In the genomic region with DNA sequence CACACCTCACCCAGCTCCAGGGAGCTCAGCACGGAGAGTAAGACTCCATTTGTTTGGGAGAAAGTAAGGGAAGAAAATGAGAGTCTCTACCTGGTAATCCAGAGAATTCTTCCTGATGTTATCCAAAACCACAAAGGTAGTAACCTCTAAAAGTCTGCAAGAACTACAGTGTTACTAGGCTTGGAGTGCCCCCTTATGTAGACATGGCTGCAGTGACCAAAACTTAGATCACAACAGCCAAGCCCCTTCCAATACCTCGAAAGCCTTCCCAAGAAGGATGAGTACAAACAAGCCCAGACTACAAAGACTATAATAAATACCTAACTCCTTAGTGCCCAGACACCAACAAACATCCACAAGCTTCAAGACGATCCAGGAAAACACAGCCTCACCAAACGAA, we compare ENCODE assay signal across 2 cellular contexts.
TF ChIP-seq lines count a peak whose summit lies in the region.

No MANE protein-coding gene starts in this region.

TF ChIP-seq in HCT116, 20 proteins besides CTCF, POLR2A, EP300 and RAD21:
- TF ChIP-seq SIN3A (IDR thresholded peaks at IDR 0.05; ENCODE audit: low read depth) (no peak), ZNF274 (IDR thresholded peaks at IDR 0.05; ENCODE audit: low read depth, low read length) (no peak), POLR2AphosphoS5 (IDR thresholded peaks at IDR 0.05; ENCODE audit: low read depth, low read length) (no peak), SRF (IDR thresholded peaks at IDR 0.05; ENCODE audit: low read depth) (no peak), ELF1 (IDR thresholded peaks at IDR 0.05; ENCODE audit: borderline replicate concordance, low read depth) (no peak), EZH2phosphoT487 (IDR thresholded peaks at IDR 0.05; ENCODE audit: borderline replicate concordance) (no peak), CBX3 (IDR thresholded peaks at IDR 0.05; ENCODE audit: low read depth) (no peak), CEBPB (IDR thresholded peaks at IDR 0.05; ENCODE audit: low read depth) (no peak), TCF7L2 (IDR thresholded peaks at IDR 0.05; ENCODE audit: borderline replicate concordance, extremely low read depth, insufficient read depth, insufficient read length) (no peak)
- TF ChIP-seq, protein P1, sequence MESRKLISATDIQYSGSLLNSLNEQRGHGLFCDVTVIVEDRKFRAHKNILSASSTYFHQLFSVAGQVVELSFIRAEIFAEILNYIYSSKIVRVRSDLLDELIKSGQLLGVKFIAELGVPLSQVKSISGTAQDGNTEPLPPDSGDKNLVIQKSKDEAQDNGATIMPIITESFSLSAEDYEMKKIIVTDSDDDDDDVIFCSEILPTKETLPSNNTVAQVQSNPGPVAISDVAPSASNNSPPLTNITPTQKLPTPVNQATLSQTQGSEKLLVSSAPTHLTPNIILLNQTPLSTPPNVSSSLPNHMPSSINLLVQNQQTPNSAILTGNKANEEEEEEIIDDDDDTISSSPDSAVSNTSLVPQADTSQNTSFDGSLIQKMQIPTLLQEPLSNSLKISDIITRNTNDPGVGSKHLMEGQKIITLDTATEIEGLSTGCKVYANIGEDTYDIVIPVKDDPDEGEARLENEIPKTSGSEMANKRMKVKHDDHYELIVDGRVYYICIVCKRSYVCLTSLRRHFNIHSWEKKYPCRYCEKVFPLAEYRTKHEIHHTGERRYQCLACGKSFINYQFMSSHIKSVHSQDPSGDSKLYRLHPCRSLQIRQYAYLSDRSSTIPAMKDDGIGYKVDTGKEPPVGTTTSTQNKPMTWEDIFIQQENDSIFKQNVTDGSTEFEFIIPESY (IDR thresholded peaks at IDR 0.05; ENCODE audit: extremely low read depth, insufficient replicate concordance, low read length): no peak
- TF ChIP-seq, protein P2, sequence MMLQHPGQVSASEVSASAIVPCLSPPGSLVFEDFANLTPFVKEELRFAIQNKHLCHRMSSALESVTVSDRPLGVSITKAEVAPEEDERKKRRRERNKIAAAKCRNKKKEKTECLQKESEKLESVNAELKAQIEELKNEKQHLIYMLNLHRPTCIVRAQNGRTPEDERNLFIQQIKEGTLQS (IDR thresholded peaks at IDR 0.05): no peak
- TF ChIP-seq, protein P3, sequence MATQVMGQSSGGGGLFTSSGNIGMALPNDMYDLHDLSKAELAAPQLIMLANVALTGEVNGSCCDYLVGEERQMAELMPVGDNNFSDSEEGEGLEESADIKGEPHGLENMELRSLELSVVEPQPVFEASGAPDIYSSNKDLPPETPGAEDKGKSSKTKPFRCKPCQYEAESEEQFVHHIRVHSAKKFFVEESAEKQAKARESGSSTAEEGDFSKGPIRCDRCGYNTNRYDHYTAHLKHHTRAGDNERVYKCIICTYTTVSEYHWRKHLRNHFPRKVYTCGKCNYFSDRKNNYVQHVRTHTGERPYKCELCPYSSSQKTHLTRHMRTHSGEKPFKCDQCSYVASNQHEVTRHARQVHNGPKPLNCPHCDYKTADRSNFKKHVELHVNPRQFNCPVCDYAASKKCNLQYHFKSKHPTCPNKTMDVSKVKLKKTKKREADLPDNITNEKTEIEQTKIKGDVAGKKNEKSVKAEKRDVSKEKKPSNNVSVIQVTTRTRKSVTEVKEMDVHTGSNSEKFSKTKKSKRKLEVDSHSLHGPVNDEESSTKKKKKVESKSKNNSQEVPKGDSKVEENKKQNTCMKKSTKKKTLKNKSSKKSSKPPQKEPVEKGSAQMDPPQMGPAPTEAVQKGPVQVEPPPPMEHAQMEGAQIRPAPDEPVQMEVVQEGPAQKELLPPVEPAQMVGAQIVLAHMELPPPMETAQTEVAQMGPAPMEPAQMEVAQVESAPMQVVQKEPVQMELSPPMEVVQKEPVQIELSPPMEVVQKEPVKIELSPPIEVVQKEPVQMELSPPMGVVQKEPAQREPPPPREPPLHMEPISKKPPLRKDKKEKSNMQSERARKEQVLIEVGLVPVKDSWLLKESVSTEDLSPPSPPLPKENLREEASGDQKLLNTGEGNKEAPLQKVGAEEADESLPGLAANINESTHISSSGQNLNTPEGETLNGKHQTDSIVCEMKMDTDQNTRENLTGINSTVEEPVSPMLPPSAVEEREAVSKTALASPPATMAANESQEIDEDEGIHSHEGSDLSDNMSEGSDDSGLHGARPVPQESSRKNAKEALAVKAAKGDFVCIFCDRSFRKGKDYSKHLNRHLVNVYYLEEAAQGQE (IDR thresholded peaks at IDR 0.05; ENCODE audit: low read depth): no peak

TF ChIP-seq in HEK293T, 16 proteins besides CTCF, POLR2A, EP300 and RAD21:
- TF ChIP-seq FOXM1 (IDR thresholded peaks at IDR 0.05; ENCODE audit: borderline replicate concordance): no peak
- TF ChIP-seq CTBP1 (IDR thresholded peaks at IDR 0.05; ENCODE audit: borderline replicate concordance): no peak
- TF ChIP-seq NFRKB (IDR thresholded peaks at IDR 0.05): no peak
- no peak for TF ChIP-seq ZNF384 (IDR thresholded peaks at IDR 0.05)
- TF ChIP-seq FOXA1 (IDR thresholded peaks at IDR 0.05): no peak
- TF ChIP-seq ELF4 (IDR thresholded peaks at IDR 0.05): no peak
- TF ChIP-seq BHLHE40 (IDR thresholded peaks at IDR 0.05; ENCODE audit: borderline replicate concordance): no peak
- TF ChIP-seq ARNT (IDR thresholded peaks at IDR 0.05): no peak
TF ChIP-seq in HEK293T: peak in this region for 0.
